In the genomic region with DNA sequence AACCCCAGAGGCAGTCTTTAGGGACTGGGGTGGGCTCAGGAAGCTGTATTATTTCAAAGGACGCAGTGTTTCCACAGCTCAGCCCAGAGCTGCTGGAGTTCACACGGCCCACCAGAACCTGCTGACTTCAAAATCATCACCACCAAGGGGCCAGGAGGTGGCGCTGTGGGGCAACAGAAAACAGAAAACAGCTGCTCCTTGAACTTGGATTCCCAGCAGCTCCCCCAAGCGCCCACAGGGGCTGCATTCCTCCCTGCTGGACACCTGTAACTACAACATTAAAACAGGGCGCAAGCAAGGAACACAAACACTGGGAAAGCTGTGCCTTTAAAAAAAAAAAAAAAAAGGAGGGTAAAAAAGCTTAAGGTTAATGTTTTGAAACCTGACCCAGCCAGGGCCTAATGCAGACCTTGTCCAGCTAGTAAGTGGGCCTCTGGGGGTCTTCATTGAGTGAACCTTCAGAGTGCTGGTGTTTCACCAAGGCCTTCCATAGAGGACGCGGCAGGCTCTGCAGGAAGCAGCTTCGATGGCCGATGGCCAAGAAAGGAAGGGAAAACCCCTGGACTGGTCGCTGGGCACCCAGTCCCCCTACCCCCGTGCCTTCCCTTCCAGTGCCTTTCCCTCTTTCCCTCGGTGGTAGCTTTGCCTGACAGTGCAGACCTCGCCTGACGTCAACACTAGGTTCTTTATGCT, we compare ENCODE assay signal across 8 cellular contexts. TPM values are rescaled to one million over a fixed set of nuclear protein-coding genes. Genes with fewer than 3 reads are reported as not detected.
A peak's percentile ranks its signal among the peaks of the same experiment; 100 is the strongest.
DNase-seq lines count a peak whose midpoint lies in the region; ATAC-seq, FAIRE-seq and TF ChIP-seq lines count a peak whose summit lies in the region.

No MANE protein-coding gene starts in this region.

- H2AFZ ChIP-seq in endothelial cell of umbilical vein (ENCODE audit: low read depth, low read length) = no peak overlapping the region

- dilution Hi-C loops in endothelial cell of umbilical vein (cut with MboI; ENCODE audit: extremely low pct_ligation_motif_present, low sequenced_read_pairs) = no loop called here

- no TSS peak for BruUV-seq in endothelial cell of umbilical vein (replicated peaks; lab: Mats Ljungman, UMichigan)

- peak overlapping the region; percentile 3 for H3K9ac ChIP-seq in NT2/D1 (ENCODE audit: insufficient read length, low read depth)
- H3K9ac ChIP-seq in endothelial cell of umbilical vein (replicated peaks; ENCODE audit: extremely low read depth, insufficient read depth, low read length) = no peak overlapping the region

- H3K9me1 ChIP-seq in endothelial cell of umbilical vein (replicated peaks; ENCODE audit: control insufficient read depth, extremely low read depth, insufficient read depth, low read length) = no peaks in the 10 kb centered on the region

- intact Hi-C loops in endothelial cell of umbilical vein (cut with micrococcal nuclease) = loop anchor here (1.0 to 10.0 kb wide), 8 partner anchors 38 to 752 kb away; no protein-coding TSS in a partner anchor
- intact Hi-C loops in mucosa of descending colon (cut with DNase I, micrococcal nuclease) = loop anchor here in 1 of 2 donors (2.0 kb wide), 1 partner anchor 60 kb away; no protein-coding TSS in a partner anchor

- H3K4me1 ChIP-seq in NT2/D1 (ENCODE audit: insufficient read depth, insufficient read length) (peaks cover 6% of the 10 kb centered on the region), endothelial cell of umbilical vein (ENCODE audit: control insufficient read depth, extremely low read depth, insufficient read depth, low read length) (peaks cover 9% of the 10 kb centered on the region), mucosa of descending colon (ENCODE audit: low read depth) (peaks cover 22% of the 10 kb centered on the region)

- no peak overlapping the region for H3K4me3 ChIP-seq in NT2/D1 (ENCODE audit: insufficient read length, low read depth)
- H3K4me3 ChIP-seq in endothelial cell of umbilical vein (replicated peaks in 1 of 3; ENCODE audit: insufficient read depth in 1 of 3, low read depth in 1 of 3, low read length in 3 of 3) = no peak overlapping the region
- no peak overlapping the region for H3K4me3 ChIP-seq in mucosa of descending colon

- POLR2A ChIA-PET in endothelial cell of umbilical vein (lab: Charles Lee) = interaction anchor here (0.6 to 0.8 kb wide), 2 partner anchors 37 to 1330 kb away, joined by 3 to 6 read pairs; no protein-coding TSS in a partner anchor

- H3K27ac ChIP-seq in endothelial cell of umbilical vein (ENCODE audit: insufficient read depth, low read depth, low read length) = no peak overlapping the region

- H3K9me3 ChIP-seq in NT2/D1 (ENCODE audit: insufficient read depth, low read length) (no peaks in the 10 kb centered on the region), endothelial cell of umbilical vein (replicated peaks; ENCODE audit: control insufficient read depth, insufficient read depth, low read length) (no peaks in the 10 kb centered on the region), mucosa of descending colon (no peaks in the 10 kb centered on the region)

- DNase-seq in GDM1 (lab: John Stamatoyannopoulos, UW) (peak; percentile 55), HuH-7.5 (ENCODE audit: low spot score) (peak; percentile 83), NT2/D1 (ENCODE audit: low read depth, low spot score) (peak; percentile 92), endothelial cell of umbilical vein (ENCODE audit: low read depth, low spot score) (peak; percentile 87), mucosa of descending colon (peak; percentile 82 to 93 (median 88))
- peak; percentile 37 to 74 (median 63) for DNase-seq in activated CD8-positive, alpha-beta memory T cell treated with anti-CD3 and anti-CD28 coated beads for 48 hours (ENCODE audit: low read depth in 2 of 3, low spot score in 2 of 3)
- DNase-seq in stimulated activated CD8-positive, alpha-beta memory T cell treated with anti-CD3 and anti-CD28 coated beads, Interleukin-2, amount 100 ng/mL, for 1 hour (ENCODE audit: low read depth in 2 of 2) = peak; percentile 41 to 55

- TF ChIP-seq POLR2A in endothelial cell of umbilical vein (IDR thresholded peaks at IDR 0.05; ENCODE audit: low read depth, low read length) = no peak

- no peak overlapping the region for H3K4me2 ChIP-seq in endothelial cell of umbilical vein (ENCODE audit: insufficient read depth, low read length)

- peak; percentile 97 for FAIRE-seq in endothelial cell of umbilical vein (lab: Jason Lieb, UNC)

- TF ChIP-seq CTCF in endothelial cell of umbilical vein (IDR thresholded peaks at IDR 0.05; ENCODE audit: extremely low read depth in 1 of 2, insufficient read depth in 1 of 2, low read depth in 1 of 2, low read length in 2 of 2) (peak; percentile 91 to 92), mucosa of descending colon (IDR thresholded peaks at IDR 0.05) (peak; percentile 76)

- ATAC-seq in mucosa of descending colon (peak; percentile 87), GM18502 (IDR thresholded peaks at IDR 0.05; ENCODE audit: poor library complexity, unreplicated experiment) (no peak)

- H4K20me1 ChIP-seq in endothelial cell of umbilical vein (replicated peaks; ENCODE audit: control insufficient read depth, extremely low read depth, insufficient read depth, low read length) = no peaks in the 10 kb centered on the region

- H3K36me3 ChIP-seq in NT2/D1 (ENCODE audit: insufficient read depth, insufficient read length, low read length) (no peaks in the 10 kb centered on the region), endothelial cell of umbilical vein (ENCODE audit: control insufficient read depth in 2 of 2, extremely low read depth in 1 of 2, insufficient read depth in 2 of 2, low read length in 2 of 2) (no peaks in the 10 kb centered on the region), mucosa of descending colon (ENCODE audit: low read depth) (no peaks in the 10 kb centered on the region)

- CTCF ChIA-PET in endothelial cell of umbilical vein (lab: Charles Lee) = interaction anchor here (0.5 to 8.7 kb wide), 80 partner anchors 8 to 1733 kb away, joined by 3 to 295 read pairs (median 5); a partner anchor contains a TSS

- H3K79me2 ChIP-seq in endothelial cell of umbilical vein (ENCODE audit: control insufficient read depth, insufficient read depth, low read length) = no peaks in the 10 kb centered on the region

- H3K27me3 ChIP-seq in NT2/D1 (ENCODE audit: insufficient read depth, insufficient read length) (peaks cover 2% of the 10 kb centered on the region), endothelial cell of umbilical vein (ENCODE audit: control insufficient read depth in 2 of 2, insufficient read depth in 2 of 2, low read length in 2 of 2) (peaks cover 0 to 1% of the 10 kb centered on the region in 2 experiments)

TF ChIP-seq in endothelial cell of umbilical vein, 7 proteins besides CTCF, POLR2A, EP300 and RAD21:
- TF ChIP-seq, protein P1, sequence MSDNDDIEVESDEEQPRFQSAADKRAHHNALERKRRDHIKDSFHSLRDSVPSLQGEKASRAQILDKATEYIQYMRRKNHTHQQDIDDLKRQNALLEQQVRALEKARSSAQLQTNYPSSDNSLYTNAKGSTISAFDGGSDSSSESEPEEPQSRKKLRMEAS (IDR thresholded peaks at IDR 0.05; ENCODE audit: insufficient read depth, insufficient read length) = no peak
- no peak for TF ChIP-seq GATA2 (IDR thresholded peaks at IDR 0.05; ENCODE audit: insufficient read depth, insufficient read length, low read depth, low read length)
- TF ChIP-seq MYC (IDR thresholded peaks at IDR 0.05; ENCODE audit: low read depth, low read length) = no peak
- no peak for TF ChIP-seq EZH2 (IDR thresholded peaks at IDR 0.05; ENCODE audit: borderline replicate concordance, low read depth, low read length, severe bottlenecking)
- TF ChIP-seq POLR2AphosphoS5 (IDR thresholded peaks at IDR 0.05; ENCODE audit: insufficient read depth, low read depth, low read length) = no peak
- no peak for TF ChIP-seq JUN (IDR thresholded peaks at IDR 0.05; ENCODE audit: borderline replicate concordance, insufficient read depth, insufficient read length, low read depth)
- TF ChIP-seq FOS (IDR thresholded peaks at IDR 0.05; ENCODE audit: borderline replicate concordance, insufficient read depth, low read length) = no peak

RNA-seq across cellular contexts. Expression of a gene that starts 25.9 kb away (rescaled TPM):
- not detected in 2 replicates for total RNA-seq in endothelial cell of umbilical vein
- polyA plus RNA-seq in endothelial cell of umbilical vein = not detected in 2 replicates
- polyA plus RNA-seq in endothelial cell of umbilical vein (2011; cell fraction: cytosol; rRNA removed) = not detected in 2 replicates
- 0.20 TPM in 1 of 2 replicates, not detected in the other for polyA plus RNA-seq in endothelial cell of umbilical vein (2011; cell fraction: nucleus; rRNA removed)
- polyA plus RNA-seq in endothelial cell of umbilical vein (2012) = not detected in 2 replicates
- not detected in 2 replicates for polyA minus RNA-seq in endothelial cell of umbilical vein
- polyA minus RNA-seq in endothelial cell of umbilical vein (2011; cell fraction: cytosol; rRNA and poly(A)+ RNA removed) = not detected
- not detected in 2 replicates for polyA minus RNA-seq in endothelial cell of umbilical vein (2011; cell fraction: nucleus; rRNA and poly(A)+ RNA removed)
- total RNA-seq in mucosa of descending colon = 100 to 1,000 TPM in 2 of 3 donors, 10 to 100 TPM in 1; 46.8 to 133 (median 121) TPM

RNA-seq across cellular contexts. Expression of a gene that starts 53.5 kb away (rescaled TPM):
- not detected in 2 replicates for total RNA-seq in endothelial cell of umbilical vein
- polyA plus RNA-seq in endothelial cell of umbilical vein = not detected in 2 replicates
- polyA plus RNA-seq in endothelial cell of umbilical vein (2011; cell fraction: cytosol; rRNA removed) = not detected in 2 replicates
- not detected in 2 replicates for polyA plus RNA-seq in endothelial cell of umbilical vein (2011; cell fraction: nucleus; rRNA removed)
- polyA plus RNA-seq in endothelial cell of umbilical vein (2012) = not detected in 2 replicates
- not detected in 2 replicates for polyA minus RNA-seq in endothelial cell of umbilical vein
- polyA minus RNA-seq in endothelial cell of umbilical vein (2011; cell fraction: cytosol; rRNA and poly(A)+ RNA removed) = not detected
- not detected in 2 replicates for polyA minus RNA-seq in endothelial cell of umbilical vein (2011; cell fraction: nucleus; rRNA and poly(A)+ RNA removed)
- total RNA-seq in mucosa of descending colon = not detected

Comparison
In these comparisons a context has a peak if more than half of its experiments do, and no peak if none do; other contexts are left out.
1. RNA of a gene that starts 25.9 kb away (total RNA-seq): 46.8 to 133 TPM in mucosa of descending colon; not detected in endothelial cell of umbilical vein; every median in the first group is over 10 times any median in the second.
2. Peak in every context shown above with its lines, with median percentiles within 50 percentile points of each other: DNase-seq.